Comparison of ENCODE assay signal across 2 cellular contexts in genomic region chr2:172204309-172204708, GRCh38.
TF ChIP-seq lines count a peak whose summit lies in the region.

No MANE protein-coding gene starts in this region.

TF ChIP-seq in HepG2, 621 proteins besides CTCF, POLR2A, EP300 and RAD21 (continued from another document):
- no peak for TF ChIP-seq ZBTB21 (CRISPR knock-in tag; IDR thresholded peaks at IDR 0.05)
- TF ChIP-seq ZBTB7A (CRISPR knock-in tag; IDR thresholded peaks at IDR 0.05), result no peak
- no peak for TF ChIP-seq KLF6 (CRISPR knock-in tag; IDR thresholded peaks at IDR 0.05)

TF ChIP-seq in K562, 482 proteins besides CTCF, POLR2A, EP300 and RAD21:
- TF ChIP-seq ATF3 (IDR thresholded peaks at IDR 0.05) (peak; percentile 62), ATF3 (CRISPR knock-in tag; conservative IDR thresholded peaks at IDR 0.05) (no peak), CEBPB (tag; IDR thresholded peaks at IDR 0.05) (peak; percentile 59; the same call in 1 of the 2 replicates), ZBTB33 (CRISPR knock-in tag; IDR thresholded peaks at IDR 0.05) (no peak), ZSCAN29 (IDR thresholded peaks at IDR 0.05) (no peak), POLR2AphosphoS5 (IDR thresholded peaks at IDR 0.05; ENCODE audit: control insufficient read depth, insufficient read depth, low read depth, low read length) (no peak), ZNF175 (CRISPR knock-in tag; IDR thresholded peaks at IDR 0.05; ENCODE audit: low read depth) (no peak), CEBPG (CRISPR knock-in tag; IDR thresholded peaks at IDR 0.05) (no peak; the same call in 1 of the 2 replicates), CEBPG (tag; conservative IDR thresholded peaks at IDR 0.05 in 1 of 2, IDR thresholded peaks at IDR 0.05 in 1 of 2) (peak in 1 of 2 experiments; percentile 66; a peak in 3 of 4 replicates), CREB5 (CRISPR knock-in tag; IDR thresholded peaks at IDR 0.05) (no peak), KHSRP (IDR thresholded peaks at IDR 0.05) (no peak), MNT (conservative IDR thresholded peaks at IDR 0.05) (no peak), HBP1 (CRISPR knock-in tag; IDR thresholded peaks at IDR 0.05) (no peak), HCFC1 (IDR thresholded peaks at IDR 0.05; ENCODE audit: low read depth, low read length) (no peak), TAF7 (tag; IDR thresholded peaks at IDR 0.05) (no peak), CREB1 (IDR thresholded peaks at IDR 0.05) (no peak), CREB1 (CRISPR knock-in tag; IDR thresholded peaks at IDR 0.05) (no peak), ZNF263 (CRISPR knock-in tag; IDR thresholded peaks at IDR 0.05; ENCODE audit: borderline replicate concordance) (no peak)
